13 cellular contexts compared by ENCODE assay signal in the genomic region with DNA sequence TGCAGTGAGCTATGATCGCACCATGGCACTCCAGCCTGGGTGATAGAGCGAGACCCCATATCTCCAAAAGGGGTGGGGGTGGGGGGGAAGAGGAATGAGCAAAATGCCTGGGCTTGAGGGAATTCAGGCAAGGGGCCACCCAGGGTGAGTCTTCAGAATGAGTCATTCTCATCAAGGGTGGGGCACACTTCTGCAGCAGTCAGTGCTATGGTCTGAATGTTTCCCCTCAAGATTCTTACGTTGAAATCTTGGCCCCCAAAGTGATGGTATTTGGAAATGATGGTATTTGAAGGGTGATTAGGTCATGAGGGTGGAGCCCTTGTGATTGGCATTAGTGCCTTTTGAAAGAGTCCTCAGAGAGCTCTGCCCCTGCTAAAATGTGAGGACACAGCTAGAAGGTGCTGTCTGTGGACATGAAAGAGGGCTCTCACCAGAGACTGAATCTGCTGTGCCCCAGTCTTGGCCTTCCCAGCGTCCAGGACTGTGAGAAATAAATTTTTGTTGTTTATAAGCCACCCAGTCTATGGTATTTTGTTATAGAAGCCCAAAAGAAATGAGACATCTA.
DNase-seq lines count a peak whose midpoint lies in the region; ATAC-seq, FAIRE-seq and TF ChIP-seq lines count a peak whose summit lies in the region.
"Had no signal": no experiment of that assay in that cellular context is flagged by ENCODE, and none has a peak within 500 bp of the region (broad histone marks: within the 10 kb centered on the region; RNA-seq: fewer than 3 reads in every experiment).

No MANE protein-coding gene starts in this region.

- no peak for FAIRE-seq in bronchial epithelial cell (lab: Jason Lieb, UNC)
- FAIRE-seq: HepG2 had no signal

- H3K4me2 ChIP-seq in BLaER1, result peak overlapping the region; percentile 42

- POLR2A ChIA-PET in naive thymus-derived CD4-positive, alpha-beta T cell (lab: Charles Lee), result no interaction called here

- no peaks in the 10 kb centered on the region for H3K9me3 ChIP-seq in BLaER1
- no peaks in the 10 kb centered on the region for H3K9me3 ChIP-seq in naive thymus-derived CD4-positive, alpha-beta T cell (ENCODE audit: control insufficient read depth in 2 of 3, low read length in 3 of 3)

- CTCF ChIA-PET in naive thymus-derived CD4-positive, alpha-beta T cell (lab: Charles Lee), result no interaction called here

- in situ Hi-C loops in G401 (cut with HindIII; ENCODE audit: low sequenced_read_pairs), result no loop called here

- H3K27ac Mint-ChIP-seq in naive thymus-derived CD4-positive, alpha-beta T cell, result no peak overlapping the region
- H3K27ac Mint-ChIP-seq: CD8-positive, alpha-beta memory T cell had no signal

- intact Hi-C loops in naive thymus-derived CD4-positive, alpha-beta T cell (cut with micrococcal nuclease), result no loop called here

- no peaks in the 10 kb centered on the region for H3K36me3 Mint-ChIP-seq in naive thymus-derived CD4-positive, alpha-beta T cell
- H3K36me3 Mint-ChIP-seq: CD8-positive, alpha-beta memory T cell had no signal

- peaks cover 0 to 19% (median 11%) of the 10 kb centered on the region in 5 donors for H3K27me3 Mint-ChIP-seq in naive thymus-derived CD4-positive, alpha-beta T cell

- no peak overlapping the region for H3K9ac ChIP-seq in BLaER1

- H4K20me1 ChIP-seq in BLaER1, result no peaks in the 10 kb centered on the region

- H3K27me3 ChIP-seq in BLaER1 (no peaks in the 10 kb centered on the region), bronchial epithelial cell (ENCODE audit: control insufficient read depth, insufficient read depth, low read length) (peaks cover 12% of the 10 kb centered on the region)
- H3K27me3 ChIP-seq in naive thymus-derived CD4-positive, alpha-beta T cell (ENCODE audit: control insufficient read depth in 2 of 2, insufficient read depth in 2 of 2, low read length in 2 of 2), result no peaks in the 10 kb centered on the region

- no peak overlapping the region for H3K4me3 ChIP-seq in BLaER1
- no peak overlapping the region for H3K4me3 ChIP-seq in bronchial epithelial cell (ENCODE audit: low read depth, low read length)
- no peak overlapping the region for H3K4me3 ChIP-seq in naive thymus-derived CD4-positive, alpha-beta T cell (ENCODE audit: low read length)

- H3K27ac ChIP-seq in BLaER1, result peak overlapping the region; percentile 41; the same call in 1 of the 2 replicates
- no peak overlapping the region for H3K27ac ChIP-seq in naive thymus-derived CD4-positive, alpha-beta T cell (ENCODE audit: low read depth, low read length)

- DNase-seq in HS-5 (ENCODE audit: low read depth) (peak; percentile 40), bronchial epithelial cell (ENCODE audit: low read depth) (peak; percentile 11), NCI-H345 (lab: John Stamatoyannopoulos, UW) (no peak), G401 (ENCODE audit: low spot score) (no peak), iPS-NIHi11 (ENCODE audit: low spot score) (no peak)
- no peak for DNase-seq in naive thymus-derived CD4-positive, alpha-beta T cell
- DNase-seq: activated CD4-positive, alpha-beta T cell treated with anti-CD3 and anti-CD28 coated beads for 1 hour; activated effector memory CD4-positive, alpha-beta T cell treated with Interleukin-2 at 50 U/mL for 16 hours; CD8-positive, alpha-beta memory T cell; NCI-H187 treated with DMSO at 0.1 percent for 48 hours had no signal

- H3K4me1 ChIP-seq in BLaER1, result peaks cover 49% of the 10 kb centered on the region
- H3K4me1 ChIP-seq in naive thymus-derived CD4-positive, alpha-beta T cell (ENCODE audit: control insufficient read depth in 2 of 2, insufficient read depth in 2 of 2, low read length in 2 of 2), result no peaks in the 10 kb centered on the region

- no peak overlapping the region for H3K4me3 Mint-ChIP-seq in naive thymus-derived CD4-positive, alpha-beta T cell
- H3K4me3 Mint-ChIP-seq: CD8-positive, alpha-beta memory T cell had no signal

- H3K36me3 ChIP-seq in BLaER1 (no peaks in the 10 kb centered on the region), bronchial epithelial cell (ENCODE audit: control insufficient read depth, insufficient read depth, low read length) (no peaks in the 10 kb centered on the region)
- no peaks in the 10 kb centered on the region for H3K36me3 ChIP-seq in naive thymus-derived CD4-positive, alpha-beta T cell (ENCODE audit: control insufficient read depth in 2 of 3, insufficient read depth in 3 of 3, low read length in 3 of 3)

- no peak for TF ChIP-seq CTCF in bronchial epithelial cell (IDR thresholded peaks at IDR 0.05; ENCODE audit: insufficient read depth, low read length, severe bottlenecking)

- peak; percentile 28 for ATAC-seq in naive thymus-derived CD4-positive, alpha-beta T cell
- ATAC-seq in HG02571 (IDR thresholded peaks at IDR 0.05; ENCODE audit: unreplicated experiment), result no peak
- ATAC-seq: HepG2 had no signal

- H3K9me3 Mint-ChIP-seq in naive thymus-derived CD4-positive, alpha-beta T cell, result peaks cover 0 to 9% (median 0%) of the 10 kb centered on the region in 11 donors
- H3K9me3 Mint-ChIP-seq: CD8-positive, alpha-beta memory T cell had no signal

- H3K4me1 Mint-ChIP-seq in naive thymus-derived CD4-positive, alpha-beta T cell, result peaks cover 0 to 11% (median 0%) of the 10 kb centered on the region in 7 donors
- H3K4me1 Mint-ChIP-seq: CD8-positive, alpha-beta memory T cell had no signal

Comparison
In these comparisons a context has a peak if more than half of its experiments do, and no peak if none do; other contexts are left out.
1. DNase-seq: peak in HS-5 (single experiment) and bronchial epithelial cell (single experiment); none in naive thymus-derived CD4-positive, alpha-beta T cell (0 of 9), NCI-H345 (single experiment), G401 (single experiment) and iPS-NIHi11 (single experiment).